ENCODE assay signal across 8 cellular contexts in genomic region chr11:2891901-2892214, GRCh38. TPM values are rescaled to one million over a fixed set of nuclear protein-coding genes. Genes with fewer than 3 reads are reported as not detected.
DNase-seq lines count a peak whose midpoint lies in the region; ATAC-seq and TF ChIP-seq lines count a peak whose summit lies in the region.

No MANE protein-coding gene starts in this region.

- H4K12ac ChIP-seq in trophoblast cell (ENCODE audit: low read depth, low read length): no peak overlapping the region

- peak overlapping the region; percentile 23 for H4K91ac ChIP-seq in trophoblast cell (ENCODE audit: low read depth, low read length)

- CTCF ChIA-PET in Calu3 (lab: Charles Lee): interaction anchor here (0.5 to 6.5 kb wide), 12 partner anchors 11 to 543 kb away, joined by 3 to 100 read pairs (median 8); partner anchors contain the start of gene PHLDA2
- CTCF ChIA-PET in HEK293T (lab: Yijun Ruan, JAX): interaction anchor here (1.0 to 10.9 kb wide), 4 partner anchors 15 to 359 kb away, joined by 3 to 146 read pairs (median 5); no protein-coding TSS in a partner anchor

- no peaks in the 10 kb centered on the region for H3K9me3 Mint-ChIP-seq in Calu3 (ENCODE audit: low read depth, unreplicated experiment)
- no peaks in the 10 kb centered on the region for H3K9me3 Mint-ChIP-seq in activated naive CD4-positive, alpha-beta T cell treated with anti-CD3 and anti-CD28 coated beads, Interleukin-2, amount 50 U/mL, for 72 hours

- peak overlapping the region; percentile 72 for H3K4me3 Mint-ChIP-seq in Calu3 (ENCODE audit: low read depth, unreplicated experiment)

- H2AK5ac ChIP-seq in trophoblast cell (ENCODE audit: low read length): peak overlapping the region; percentile 21

- peaks cover 15% of the 10 kb centered on the region for H3K4me1 Mint-ChIP-seq in Calu3 (ENCODE audit: low read depth, unreplicated experiment)

- H2BK5ac ChIP-seq in trophoblast cell (ENCODE audit: low read depth, low read length, poor library complexity): no peak overlapping the region

- H3K4me2 ChIP-seq in trophoblast cell (ENCODE audit: low read length): no peak overlapping the region

- H3K23ac ChIP-seq in trophoblast cell (ENCODE audit: low read length): no peak overlapping the region

- 3 to 25% methylated on average over 4 to 5 of the region's 8 CpGs for WGBS in esophagus squamous epithelium, 2 donors
- no CpG with 5 or more reads among the region's 8 CpGs for WGBS in trophoblast cell (ENCODE audit: extremely low coverage, insufficient coverage, insufficient read length)

- no peaks in the 10 kb centered on the region for H3K79me2 ChIP-seq in trophoblast cell (ENCODE audit: control insufficient read depth, insufficient read depth, low read length, poor library complexity)

- POLR2A ChIA-PET in HEK293T (lab: Yijun Ruan, JAX): interaction anchor here (1.1 to 2.7 kb wide), 7 partner anchors 11 to 492 kb away, joined by 3 to 24 read pairs (median 4); partner anchors contain the start of gene PHLDA2

- peak overlapping the region; percentile 20 for H4K8ac ChIP-seq in trophoblast cell (ENCODE audit: low read depth, low read length)

- H2BK12ac ChIP-seq in trophoblast cell (ENCODE audit: low read length): peak overlapping the region; percentile 34

- H3K14ac ChIP-seq in trophoblast cell (ENCODE audit: low read length): no peak overlapping the region

- peaks cover 13% of the 10 kb centered on the region for H3K79me1 ChIP-seq in trophoblast cell (ENCODE audit: low read length)

- peaks cover 0 to 1% (median 0%) of the 10 kb centered on the region in 4 donors for H3K27me3 ChIP-seq in esophagus squamous epithelium
- no peaks in the 10 kb centered on the region for H3K27me3 ChIP-seq in trophoblast cell (ENCODE audit: insufficient read depth, low read length)

- peak overlapping the region; percentile 84 for H3K27ac Mint-ChIP-seq in Calu3 (ENCODE audit: unreplicated experiment)
- H3K27ac Mint-ChIP-seq in activated naive CD4-positive, alpha-beta T cell treated with anti-CD3 and anti-CD28 coated beads, Interleukin-2, amount 50 U/mL, for 72 hours: peak overlapping the region in 1 of 2 donors; percentile 60

- no peaks in the 10 kb centered on the region for H3K36me3 ChIP-seq in esophagus squamous epithelium
- no peaks in the 10 kb centered on the region for H3K36me3 ChIP-seq in trophoblast cell (ENCODE audit: control insufficient read depth in 1 of 2, insufficient read depth in 2 of 2, low read length in 2 of 2)

- BruUV-seq in Calu3 (replicated peaks; lab: Mats Ljungman, UMichigan): no TSS peak

- intact Hi-C loops in Calu3 (cut with micrococcal nuclease; ENCODE audit: unreplicated experiment): loop anchor here (2.0 kb wide), 1 partner anchor 39 kb away; no protein-coding TSS in a partner anchor
- intact Hi-C loops in esophagus squamous epithelium (cut with DNase I): no loop called here

- no peaks in the 10 kb centered on the region for H3K27me3 Mint-ChIP-seq in Calu3 (ENCODE audit: unreplicated experiment)

- peak overlapping the region; percentile 18 to 68 (median 48) for H3K4me3 ChIP-seq in esophagus squamous epithelium
- H3K4me3 ChIP-seq in trophoblast cell (ENCODE audit: low read depth, low read length): no peak overlapping the region

- H3K4ac ChIP-seq in trophoblast cell (ENCODE audit: low read depth, low read length): no peak overlapping the region

- H3K4me1 ChIP-seq in esophagus squamous epithelium (peaks cover 28 to 48% (median 34%) of the 10 kb centered on the region in 3 donors), trophoblast cell (ENCODE audit: control insufficient read depth in 1 of 2, insufficient read depth in 2 of 2, low read length in 2 of 2) (peaks cover 7 to 12% of the 10 kb centered on the region in 2 experiments)

- DNase-seq in Calu3: no peak
- DNase-seq in RKO (ENCODE audit: low spot score): peak; percentile 50
- DNase-seq in esophagus squamous epithelium (lab: John Stamatoyannopoulos, UW): no peak
- DNase-seq in trophoblast cell: no peak
- DNase-seq in HEK293T (ENCODE audit: extremely low spot score): no peak
- no peak for DNase-seq in activated naive CD4-positive, alpha-beta T cell treated with anti-CD3 and anti-CD28 coated beads, Interleukin-2, amount 50 U/mL, for 72 hours (ENCODE audit: low spot score in 2 of 2)

- ATAC-seq in GM18511 (IDR thresholded peaks at IDR 0.05; ENCODE audit: unreplicated experiment) (no peak), HG03571 (IDR thresholded peaks at IDR 0.05; ENCODE audit: unreplicated experiment) (no peak)
- no peak for ATAC-seq in activated naive CD4-positive, alpha-beta T cell treated with anti-CD3 and anti-CD28 coated beads, Interleukin-2, amount 50 U/mL, for 72 hours

- H3K27ac ChIP-seq in esophagus squamous epithelium (peak overlapping the region; percentile 65 to 79 (median 68)), trophoblast cell (ENCODE audit: low read depth, low read length) (no peak overlapping the region)

- TF ChIP-seq CTCF in Calu3 (IDR thresholded peaks at IDR 0.05; ENCODE audit: unreplicated experiment): no peak
- no peak for TF ChIP-seq CTCF in esophagus squamous epithelium (IDR thresholded peaks at IDR 0.05)

- TF ChIP-seq POLR2A in esophagus squamous epithelium (IDR thresholded peaks at IDR 0.05): no peak

- no peak overlapping the region for H3K9ac ChIP-seq in trophoblast cell (ENCODE audit: low read length)

- H3K9me3 ChIP-seq in esophagus squamous epithelium (no peaks in the 10 kb centered on the region), trophoblast cell (ENCODE audit: insufficient read depth, low read depth, low read length) (peaks cover 9% of the 10 kb centered on the region)

- peak overlapping the region; percentile 8 for H2BK120ac ChIP-seq in trophoblast cell (ENCODE audit: insufficient read depth, low read length, poor library complexity)

- no peak overlapping the region for H3K18ac ChIP-seq in trophoblast cell (ENCODE audit: low read length)

- peaks cover 25% of the 10 kb centered on the region for H3K36me3 Mint-ChIP-seq in Calu3 (ENCODE audit: insufficient read depth, unreplicated experiment)
- no peaks in the 10 kb centered on the region for H3K36me3 Mint-ChIP-seq in activated naive CD4-positive, alpha-beta T cell treated with anti-CD3 and anti-CD28 coated beads, Interleukin-2, amount 50 U/mL, for 72 hours

- peak overlapping the region; percentile 1 for H2AFZ ChIP-seq in trophoblast cell (ENCODE audit: insufficient read depth, low read length, poor library complexity)

TF ChIP-seq in HEK293T, 16 proteins besides CTCF, POLR2A, EP300 and RAD21:
- TF ChIP-seq BHLHE40 (IDR thresholded peaks at IDR 0.05; ENCODE audit: borderline replicate concordance) (no peak), FOXM1 (IDR thresholded peaks at IDR 0.05; ENCODE audit: borderline replicate concordance) (no peak), TARDBP (IDR thresholded peaks at IDR 0.05) (no peak), SP1 (IDR thresholded peaks at IDR 0.05) (no peak), CTBP1 (IDR thresholded peaks at IDR 0.05; ENCODE audit: borderline replicate concordance) (no peak), ARNT (IDR thresholded peaks at IDR 0.05) (no peak), FOXA1 (IDR thresholded peaks at IDR 0.05) (no peak), FOXK2 (IDR thresholded peaks at IDR 0.05) (no peak), HDGF (IDR thresholded peaks at IDR 0.05; ENCODE audit: borderline replicate concordance) (no peak), LEF1 (IDR thresholded peaks at IDR 0.05; ENCODE audit: borderline replicate concordance) (no peak), NFRKB (IDR thresholded peaks at IDR 0.05) (no peak), PKNOX1 (IDR thresholded peaks at IDR 0.05) (no peak)

RNA-seq across cellular contexts. Expression of gene CDKN1C, which starts 6.3 kb away (rescaled TPM):
- total RNA-seq in Calu3 (2022): 2.2 and 2.4 TPM in 2 replicates
- 10 to 100 TPM in 2 of 4 donors, 1 to 10 TPM in 2; 4.1 to 54.6 (median 20.8) TPM for total RNA-seq in esophagus squamous epithelium
- 604 and 638 TPM in 2 replicates for polyA plus RNA-seq in trophoblast cell (2013)
- 1 to 10 TPM; 1.5 to 1.8 TPM for total RNA-seq in activated naive CD4-positive, alpha-beta T cell treated with anti-CD3 and anti-CD28 coated beads, Interleukin-2, amount 50 U/mL, for 72 hours

RNA-seq across cellular contexts. Expression of gene PHLDA2, which starts 37.4 kb away (rescaled TPM):
- 111 and 142 TPM in 2 replicates for total RNA-seq in Calu3 (2022)
- total RNA-seq in esophagus squamous epithelium: 10 to 100 TPM; 10.2 to 39.2 (median 22.5) TPM
- polyA plus RNA-seq in trophoblast cell (2013): 252 and 269 TPM in 2 replicates
- 1 to 10 TPM; 3.6 to 5.9 TPM for total RNA-seq in activated naive CD4-positive, alpha-beta T cell treated with anti-CD3 and anti-CD28 coated beads, Interleukin-2, amount 50 U/mL, for 72 hours
